ENCODE assay signal across 8 cellular contexts in the genomic region with DNA sequence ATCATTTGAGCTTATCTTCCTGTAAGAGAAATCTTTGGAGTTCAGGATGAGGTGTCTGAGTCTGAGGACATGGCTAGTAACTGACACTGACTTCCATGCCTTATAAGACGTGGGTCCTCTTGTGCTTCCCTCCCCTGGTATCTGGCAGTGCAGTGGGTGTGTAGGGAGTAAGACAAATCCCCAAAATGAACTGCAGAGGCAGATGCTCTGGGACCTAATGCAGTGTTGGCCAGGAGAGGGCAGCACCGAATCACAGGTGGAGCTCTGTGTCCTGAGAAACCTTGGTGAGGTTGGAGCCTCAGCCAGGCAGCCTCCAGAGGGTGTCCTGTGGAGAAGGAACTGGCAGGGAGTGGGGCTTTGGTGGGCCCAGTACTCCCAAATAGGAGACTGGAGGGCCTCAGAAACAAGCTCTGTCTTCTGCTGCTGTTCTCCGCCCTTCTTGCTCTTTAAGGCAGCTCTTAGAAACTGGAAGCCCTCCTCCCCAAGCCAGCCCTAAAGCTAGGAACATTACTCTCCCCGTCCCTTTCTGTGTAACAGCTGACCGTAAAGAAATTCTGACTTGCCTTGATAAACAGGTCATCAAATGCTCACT.
DNase-seq lines count a peak whose midpoint lies in the region; ATAC-seq, FAIRE-seq and TF ChIP-seq lines count a peak whose summit lies in the region.
"Not testable (repeated sequence)": the region's sequence is repeated elsewhere in the genome, so short reads cannot be mapped to it uniquely, and the experiment has no call there.

No MANE protein-coding gene starts in this region.

- 71% methylated on average over 3 of the region's 5 CpGs; no CpG with 5 or more reads in 1 of the 2 experiments for WGBS in endodermal cell (ENCODE audit: insufficient coverage in 1 of 2, insufficient read length in 1 of 2), 2 experiments

- H3K4me1 ChIP-seq in RWPE2 (ENCODE audit: insufficient read depth, poor library complexity, severe bottlenecking); endodermal cell (ENCODE audit: control insufficient read depth, insufficient read depth, low read length); lower lobe of right lung; upper lobe of right lung: not testable (repeated sequence)

- H3K36me3 Mint-ChIP-seq in endodermal cell (ENCODE audit: low read depth): not testable (repeated sequence)

- intact Hi-C loops in lower lobe of right lung (cut with DNase I); upper lobe of right lung (cut with DNase I): not testable (repeated sequence)

- not testable (repeated sequence) for TF ChIP-seq POLR2A in GM12892 (IDR thresholded peaks at IDR 0.05; ENCODE audit: low read depth, low read length)

- TF ChIP-seq CTCF in RWPE2 (IDR thresholded peaks at IDR 0.05; ENCODE audit: poor library complexity, severe bottlenecking) (peak; percentile 30), endodermal cell (conservative IDR thresholded peaks at IDR 0.05) (peak; percentile 52), upper lobe of right lung (IDR thresholded peaks at IDR 0.05) (peak; percentile 27)
- TF ChIP-seq CTCF in lower lobe of right lung (IDR thresholded peaks at IDR 0.05): not testable (repeated sequence)

- peak; percentile 91 for FAIRE-seq in GM12892 (lab: Jason Lieb, UNC)

- H3K9me3 Mint-ChIP-seq in endodermal cell: not testable (repeated sequence)

- H3K27me3 Mint-ChIP-seq in endodermal cell (ENCODE audit: insufficient read depth): peaks cover 12% of the 10 kb centered on the region

- H3K4me3 Mint-ChIP-seq in endodermal cell: not testable (repeated sequence)

- ATAC-seq in GM21360 (IDR thresholded peaks at IDR 0.05; ENCODE audit: unreplicated experiment): peak; percentile 64
- ATAC-seq in HG02610 (IDR thresholded peaks at IDR 0.05; ENCODE audit: unreplicated experiment): peak; percentile 53
- peak; percentile 61 for ATAC-seq in HG03280 (IDR thresholded peaks at IDR 0.05; ENCODE audit: unreplicated experiment)
- peak; percentile 62; the same call in 2 of the 3 replicates for ATAC-seq in RWPE2 (ENCODE audit: low read depth)
- peak; percentile 66 to 74 for ATAC-seq in lower lobe of right lung
- peak; percentile 75 for ATAC-seq in upper lobe of right lung

- not testable (repeated sequence) for H3K27me3 ChIP-seq in RWPE2 (ENCODE audit: insufficient read depth, poor library complexity, severe bottlenecking); endodermal cell (ENCODE audit: control insufficient read depth, insufficient read depth, low read length, poor library complexity, severe bottlenecking); lower lobe of right lung (ENCODE audit: low read depth); upper lobe of right lung

- not testable (repeated sequence) for H3K36me3 ChIP-seq in RWPE2 (ENCODE audit: low read depth); endodermal cell (ENCODE audit: control insufficient read depth, insufficient read depth, low read length); lower lobe of right lung; upper lobe of right lung

- H3K27ac Mint-ChIP-seq in endodermal cell: not testable (repeated sequence)

- not testable (repeated sequence) for H3K9me3 ChIP-seq in RWPE2 (ENCODE audit: severe bottlenecking); endodermal cell (ENCODE audit: control insufficient read depth, low read length); lower lobe of right lung; upper lobe of right lung

- not testable (repeated sequence) for H3K9ac ChIP-seq in endodermal cell (ENCODE audit: extremely low read depth, low read length, poor library complexity, severe bottlenecking)

- not testable (repeated sequence) for H3K4me3 ChIP-seq in RWPE2 (ENCODE audit: severe bottlenecking); endodermal cell (ENCODE audit: low read length); lower lobe of right lung; upper lobe of right lung

- H3K4me1 Mint-ChIP-seq in endodermal cell: not testable (repeated sequence)

- DNase-seq in GM12892 (ENCODE audit: insufficient read length); RWPE2 (ENCODE audit: low spot score); endodermal cell; lower lobe of right lung; upper lobe of right lung: not testable (repeated sequence)

- H3K27ac ChIP-seq in RWPE2 (ENCODE audit: poor library complexity, severe bottlenecking); endodermal cell (ENCODE audit: low read depth, low read length); lower lobe of right lung; upper lobe of right lung: not testable (repeated sequence)
